Comparison of ENCODE assay signal across 17 cellular contexts in genomic region chr12:45350861-45351260, GRCh38.
"Had no signal": no experiment of that assay in that cellular context is flagged by ENCODE, and none has a peak within 500 bp of the region (broad histone marks: within the 10 kb centered on the region; RNA-seq: fewer than 3 reads in every experiment).

No MANE protein-coding gene starts in this region.

- H3K9me3 ChIP-seq: body of pancreas, heart right ventricle, sigmoid colon, upper lobe of right lung had no signal

- ATAC-seq: activated CD8-positive, alpha-beta T cell treated with anti-CD3 and anti-CD28 coated beads for 36 hours; body of pancreas; heart right ventricle; left lobe of liver; natural killer cell treated with Interleukin-12 subunit alpha and Interleukin-12 subunit beta and Interleukin-15 and Interleukin-18, amount 100 ng/mL, for 72 hours; T-cell; upper lobe of right lung had no signal

- DNase-seq: activated CD4-positive, alpha-beta T cell treated with anti-CD3 and anti-CD28 coated beads for 4 hours; activated CD8-positive, alpha-beta memory T cell treated with anti-CD3 and anti-CD28 coated beads, Interleukin-2, amount 50 U/mL, for 4 hours; activated CD8-positive, alpha-beta T cell treated with anti-CD3 and anti-CD28 coated beads for 36 hours; activated naive CD4-positive, alpha-beta T cell; body of pancreas; cortex of kidney; effector CD8-positive, alpha-beta T cell; heart right ventricle; islet precursor cell; nucleus accumbens; sigmoid colon; stimulated activated CD4-positive, alpha-beta T cell treated with anti-CD3 and anti-CD28 coated beads, Interleukin-2, amount 100 ng/mL, for 24 hours; stimulated activated naive CD4-positive, alpha-beta T cell treated with Interleukin-2 at 50 U/mL for 16 hours; T-cell; upper lobe of right lung had no signal

- H3K27me3 ChIP-seq: body of pancreas, heart right ventricle, sigmoid colon, upper lobe of right lung had no signal

- H3K4me3 ChIP-seq: body of pancreas, heart right ventricle, sigmoid colon, upper lobe of right lung had no signal

- H3K27ac ChIP-seq: heart right ventricle, upper lobe of right lung had no signal

- H3K4me1 ChIP-seq: upper lobe of right lung had no signal
